2 cellular contexts compared by ENCODE assay signal in genomic region chr16:15866451-15866850, GRCh38.
TF ChIP-seq lines count a peak whose summit lies in the region.

No MANE protein-coding gene starts in this region.

TF ChIP-seq in IMR-90, 13 proteins besides CTCF, POLR2A, EP300 and RAD21:
- peak; percentile 96 for TF ChIP-seq CEBPB (IDR thresholded peaks at IDR 0.05; ENCODE audit: low read depth, low read length)
- TF ChIP-seq CHD1 (IDR thresholded peaks at IDR 0.05; ENCODE audit: low read depth, low read length), result no peak

TF ChIP-seq in H1, 55 proteins besides CTCF, POLR2A, EP300 and RAD21:
- TF ChIP-seq ZNF274 (IDR thresholded peaks at IDR 0.05; ENCODE audit: borderline replicate concordance, extremely low read depth, low read length) (no peak), CEBPB (IDR thresholded peaks at IDR 0.05; ENCODE audit: low read depth, low read length) (peak; percentile 50; the same call in 1 of the 2 replicates)
